ENCODE assay signal across 8 cellular contexts in the genomic region with DNA sequence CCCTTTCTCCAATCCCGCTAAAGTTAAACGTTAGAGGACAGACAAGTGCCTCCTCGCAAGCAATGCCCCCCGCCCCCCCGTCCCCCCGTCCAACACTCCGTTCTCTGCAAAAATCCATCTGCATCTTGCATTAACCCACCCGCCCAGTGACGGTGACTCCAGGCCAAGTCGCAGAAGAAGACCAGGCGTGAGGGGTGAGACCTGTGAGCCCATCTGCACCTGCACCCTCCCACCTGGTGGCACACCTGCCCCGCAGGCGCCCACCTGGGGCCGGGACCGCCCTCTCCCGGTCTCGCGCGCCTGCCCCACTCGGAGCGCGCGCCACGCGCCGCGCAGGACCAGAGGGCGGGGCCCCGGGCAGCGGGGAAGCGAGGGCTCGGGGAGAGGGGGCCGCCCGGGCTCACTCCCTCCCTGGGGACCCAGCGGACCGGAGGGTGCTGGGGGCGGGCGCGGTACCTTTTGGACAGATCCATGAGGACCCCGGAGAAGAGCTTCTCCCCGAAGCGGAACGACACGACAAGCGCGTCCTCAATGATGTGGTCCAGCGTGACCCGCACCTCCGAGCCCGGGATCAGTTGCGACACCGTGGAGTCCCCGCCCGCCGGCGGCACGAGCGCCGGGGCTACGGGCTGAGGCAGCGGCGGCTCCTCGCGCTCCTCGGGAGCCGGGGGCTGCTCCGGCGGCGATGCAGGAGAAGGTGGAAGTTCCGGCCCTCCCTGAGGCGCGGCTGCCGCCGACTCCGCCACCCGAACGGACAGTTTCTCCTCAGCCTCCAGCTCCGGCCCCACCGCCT. TPM values are rescaled to one million over a fixed set of nuclear protein-coding genes. Genes with fewer than 3 reads are reported as not detected.
DNase-seq lines count a peak whose midpoint lies in the region; ATAC-seq, FAIRE-seq and TF ChIP-seq lines count a peak whose summit lies in the region.

No MANE protein-coding gene starts in this region.

- H3K27me3 ChIP-seq in PC-9 (ENCODE audit: insufficient read depth, low read depth) (no peaks in the 10 kb centered on the region), trophoblast cell (ENCODE audit: insufficient read depth, low read length) (no peaks in the 10 kb centered on the region), upper lobe of left lung (no peaks in the 10 kb centered on the region)

- H3K4me3 ChIP-seq in A549 (peak overlapping the region; percentile 85), PC-9 (peak overlapping the region; percentile 94), trophoblast cell (ENCODE audit: low read depth, low read length) (peak overlapping the region; percentile 95), upper lobe of left lung (peak overlapping the region; percentile 66 to 99 (median 81))

- H4K12ac ChIP-seq in trophoblast cell (ENCODE audit: low read depth, low read length) = peak overlapping the region; percentile 96

- H3K4me2 ChIP-seq in A549 (peak overlapping the region; percentile 95), PC-9 (peak overlapping the region; percentile 82), trophoblast cell (ENCODE audit: low read length) (peak overlapping the region; percentile 89)

- H3K9me2 ChIP-seq in PC-9 (ENCODE audit: insufficient read depth) = no peaks in the 10 kb centered on the region

- peak overlapping the region; percentile 98 for H4K8ac ChIP-seq in trophoblast cell (ENCODE audit: low read depth, low read length)

- H2BK120ac ChIP-seq in trophoblast cell (ENCODE audit: insufficient read depth, low read length, poor library complexity) = peak overlapping the region; percentile 96

- BruUV-seq in PC-9 (replicated peaks; lab: Mats Ljungman, UMichigan) = TSS peak; percentile 68

- no peak for TF ChIP-seq RAD21 in A549 (conservative IDR thresholded peaks at IDR 0.05 in 1 of 2, IDR thresholded peaks at IDR 0.05 in 1 of 2)

- H3K79me2 ChIP-seq in PC-9 (ENCODE audit: low read depth) (peaks cover 10% of the 10 kb centered on the region), trophoblast cell (ENCODE audit: control insufficient read depth, insufficient read depth, low read length, poor library complexity) (peaks cover 9% of the 10 kb centered on the region)

- no peak overlapping the region for H2AK5ac ChIP-seq in trophoblast cell (ENCODE audit: low read length)

- H3K18ac ChIP-seq in trophoblast cell (ENCODE audit: low read length) = peak overlapping the region; percentile 80

- H2AFZ ChIP-seq in PC-9 (peak overlapping the region; percentile 95), trophoblast cell (ENCODE audit: insufficient read depth, low read length, poor library complexity) (peak overlapping the region; percentile 75)

- WGBS in A549 (ENCODE audit: missing lambda C conversion rate) = 5% methylated on average over 23 of the region's 79 CpGs
- no CpG with 5 or more reads among the region's 79 CpGs for WGBS in trophoblast cell (ENCODE audit: extremely low coverage, insufficient coverage, insufficient read length)
- WGBS in upper lobe of left lung, 2 donors = 0 to 1% methylated on average over 9 to 34 of the region's 79 CpGs

- TF ChIP-seq EP300 in A549 (IDR thresholded peaks at IDR 0.05) = no peak
- TF ChIP-seq EP300 in upper lobe of left lung (IDR thresholded peaks at IDR 0.05) = no peak

- peak; percentile 9 to 44 for DNase-seq in A549 (ENCODE audit: low read depth in 1 of 2, low spot score in 1 of 2)
- peak in 1 of 2 experiments; percentile 50 for DNase-seq in PC-9
- peak; percentile 13 to 52 (median 31) for DNase-seq in activated naive CD4-positive, alpha-beta T cell (lab: John Stamatoyannopoulos, UW)
- peak; percentile 15 to 80 (median 58) for DNase-seq in head of caudate nucleus
- DNase-seq in trophoblast cell = peak; percentile 69 to 74
- peak; percentile 55 to 92 for DNase-seq in upper lobe of left lung

- FAIRE-seq in A549 (lab: Jason Lieb, UNC) = no peak

- peaks cover 12% of the 10 kb centered on the region; the same call in 2 of the 3 replicates for H3K4me1 ChIP-seq in A549
- peaks cover 14% of the 10 kb centered on the region for H3K4me1 ChIP-seq in PC-9 (replicated peaks; ENCODE audit: insufficient read depth)
- H3K4me1 ChIP-seq in trophoblast cell (ENCODE audit: control insufficient read depth in 1 of 2, insufficient read depth in 2 of 2, low read length in 2 of 2) = peaks cover 0 to 5% of the 10 kb centered on the region in 2 experiments
- peaks cover 10 to 20% (median 12%) of the 10 kb centered on the region in 4 donors for H3K4me1 ChIP-seq in upper lobe of left lung

- CTCF ChIA-PET in A549 (lab: Yijun Ruan, JAX) = interaction anchor here (0.7 to 0.9 kb wide), 4 partner anchors 10 to 113 kb away, joined by 3 to 4 read pairs (median 3); no protein-coding TSS in a partner anchor
- CTCF ChIA-PET in PC-9 (lab: Charles Lee) = interaction anchor here (0.6 to 0.7 kb wide), 3 partner anchors 55 to 634 kb away, joined by 3 to 8 read pairs (median 3); no protein-coding TSS in a partner anchor

- H3K36me3 ChIP-seq in PC-9 (ENCODE audit: low read depth) = peaks cover 3% of the 10 kb centered on the region; the same call in 1 of the 2 replicates
- peaks cover 4 to 16% of the 10 kb centered on the region in 2 experiments for H3K36me3 ChIP-seq in trophoblast cell (ENCODE audit: control insufficient read depth in 1 of 2, insufficient read depth in 2 of 2, low read length in 2 of 2)
- peaks cover 0 to 34% (median 13%) of the 10 kb centered on the region in 4 donors for H3K36me3 ChIP-seq in upper lobe of left lung

- H3F3A ChIP-seq in PC-9 (ENCODE audit: insufficient read depth, low read depth) = peaks cover 5% of the 10 kb centered on the region

- peak overlapping the region; percentile 79 for H2BK5ac ChIP-seq in trophoblast cell (ENCODE audit: low read depth, low read length, poor library complexity)

- H3K9ac ChIP-seq in trophoblast cell (ENCODE audit: low read length) = peak overlapping the region; percentile 94

- H3K4ac ChIP-seq in trophoblast cell (ENCODE audit: low read depth, low read length) = peak overlapping the region; percentile 53

- H3K9me3 ChIP-seq in A549 (no peaks in the 10 kb centered on the region), PC-9 (ENCODE audit: insufficient read depth, low read depth) (no peaks in the 10 kb centered on the region), trophoblast cell (ENCODE audit: insufficient read depth, low read depth, low read length) (no peaks in the 10 kb centered on the region), upper lobe of left lung (no peaks in the 10 kb centered on the region)

- H4K91ac ChIP-seq in trophoblast cell (ENCODE audit: low read depth, low read length) = peak overlapping the region; percentile 94

- H2BK12ac ChIP-seq in trophoblast cell (ENCODE audit: low read length) = peak overlapping the region; percentile 61

- peak; percentile 8 to 41 for ATAC-seq in A549
- peak; percentile 1 for ATAC-seq in GM18870 (IDR thresholded peaks at IDR 0.05; ENCODE audit: unreplicated experiment)
- peak; percentile 15 for ATAC-seq in HG03097 (IDR thresholded peaks at IDR 0.05; ENCODE audit: low FRiP score, unreplicated experiment)
- peak in 1 of 2 donors; percentile 67 for ATAC-seq in upper lobe of left lung (ENCODE audit: low FRiP score in 2 of 2)

- peaks cover 7% of the 10 kb centered on the region for H3K79me1 ChIP-seq in trophoblast cell (ENCODE audit: low read length)

- TF ChIP-seq POLR2A in A549 (IDR thresholded peaks at IDR 0.05; ENCODE audit: low read length) (no peak), upper lobe of left lung (IDR thresholded peaks at IDR 0.05) (no peak)

- H3K14ac ChIP-seq in trophoblast cell (ENCODE audit: low read length) = peak overlapping the region; percentile 98

- POLR2A ChIA-PET in A549 (lab: Yijun Ruan, JAX) = interaction anchor here (0.6 to 1.3 kb wide), 6 partner anchors 36 to 282 kb away, joined by 3 to 13 read pairs (median 4); a partner anchor contains a TSS
- POLR2A ChIA-PET in PC-9 (lab: Charles Lee; ENCODE audit: unreplicated experiment) = interaction anchor here (0.6 to 0.9 kb wide), 4 partner anchors 47 to 874 kb away, joined by 3 to 11 read pairs (median 6); no protein-coding TSS in a partner anchor

- intact Hi-C loops in PC-9 (cut with micrococcal nuclease; ENCODE audit: unreplicated experiment) = loop anchor here (1.0 to 5.0 kb wide), 7 partner anchors 37 to 227 kb away; no protein-coding TSS in a partner anchor
- intact Hi-C loops in head of caudate nucleus (cut with DNase I) = loop anchor here (2.0 to 10.0 kb wide), 2 partner anchors 46 to 276 kb away; no protein-coding TSS in a partner anchor

- H3K23ac ChIP-seq in trophoblast cell (ENCODE audit: low read length) = no peak overlapping the region

- H3K27ac ChIP-seq in A549 = peak overlapping the region; percentile 92 to 97
- peak overlapping the region; percentile 37; the same call in 1 of the 2 replicates for H3K27ac ChIP-seq in PC-9
- peak overlapping the region; percentile 95 for H3K27ac ChIP-seq in trophoblast cell (ENCODE audit: low read depth, low read length)
- peak overlapping the region; percentile 89 to 100 (median 96) for H3K27ac ChIP-seq in upper lobe of left lung

- H4K20me1 ChIP-seq in PC-9 (ENCODE audit: insufficient read depth) = no peaks in the 10 kb centered on the region; the same call in 1 of the 2 replicates

- TF ChIP-seq CTCF in A549 (IDR thresholded peaks at IDR 0.05) (no peak), PC-9 (conservative IDR thresholded peaks at IDR 0.05) (no peak; the same call in 1 of the 2 replicates), upper lobe of left lung (IDR thresholded peaks at IDR 0.05) (no peak)

TF ChIP-seq in A549, 52 proteins besides CTCF, POLR2A, EP300 and RAD21:
- TF ChIP-seq NPAS2 (CRISPR knock-in tag; IDR thresholded peaks at IDR 0.05; ENCODE audit: borderline replicate concordance) (no peak), CEBPB (IDR thresholded peaks at IDR 0.05) (peak; percentile 46 to 51; a peak in 3 of 4 replicates)
- TF ChIP-seq, protein P1, sequence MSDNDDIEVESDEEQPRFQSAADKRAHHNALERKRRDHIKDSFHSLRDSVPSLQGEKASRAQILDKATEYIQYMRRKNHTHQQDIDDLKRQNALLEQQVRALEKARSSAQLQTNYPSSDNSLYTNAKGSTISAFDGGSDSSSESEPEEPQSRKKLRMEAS (IDR thresholded peaks at IDR 0.05) = peak; percentile 31; the same call in 1 of the 2 replicates
- TF ChIP-seq, protein P2, sequence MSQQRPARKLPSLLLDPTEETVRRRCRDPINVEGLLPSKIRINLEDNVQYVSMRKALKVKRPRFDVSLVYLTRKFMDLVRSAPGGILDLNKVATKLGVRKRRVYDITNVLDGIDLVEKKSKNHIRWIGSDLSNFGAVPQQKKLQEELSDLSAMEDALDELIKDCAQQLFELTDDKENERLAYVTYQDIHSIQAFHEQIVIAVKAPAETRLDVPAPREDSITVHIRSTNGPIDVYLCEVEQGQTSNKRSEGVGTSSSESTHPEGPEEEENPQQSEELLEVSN (IDR thresholded peaks at IDR 0.05; ENCODE audit: borderline replicate concordance, low read depth) = 0 out of 2 replicates have a peak, but pooled peaks have one; percentile 20

RNA-seq across cellular contexts. Expression of a gene that starts 0.7 kb away (rescaled TPM):
- 10.9 and 15.2 TPM in 2 replicates for polyA plus RNA-seq in A549 (2011; rRNA removed)
- polyA plus RNA-seq in A549 (2012; cell fraction: cytosol; rRNA removed) = 4.2 and 5.6 TPM in 2 replicates
- 3.9 and 4.3 TPM in 2 replicates for polyA plus RNA-seq in A549 (2012; cell fraction: nucleus; rRNA removed)
- 8.7 to 9.0 TPM (median 8.8 TPM) in 3 replicates for polyA plus RNA-seq in A549 (2017; fragmentation: RNase III; extraction: RNeasy Plus Mini Kit Qiagen cat#74134 plus additional on column Dnase treatment)
- polyA minus RNA-seq in A549 (2011; rRNA and poly(A)+ RNA removed) = 11.4 and 12.6 TPM in 2 replicates
- total RNA-seq in PC-9 (2021) = 19.9 and 23.2 TPM in 2 replicates
- polyA plus RNA-seq in trophoblast cell (2013) = 9.4 and 10.9 TPM in 2 replicates
- 10 to 100 TPM; 19.6 to 46.1 (median 33.8) TPM for total RNA-seq in upper lobe of left lung

Comparison
In these comparisons a context has a peak if more than half of its experiments do, and no peak if none do; other contexts are left out.
1. H3K27ac ChIP-seq: peak in every context shown above with its lines; median percentile 96 in upper lobe of left lung; 95 in trophoblast cell; 94 in A549; 37 in PC-9.